Comparison of ENCODE assay signal across 20 cellular contexts in the genomic region with DNA sequence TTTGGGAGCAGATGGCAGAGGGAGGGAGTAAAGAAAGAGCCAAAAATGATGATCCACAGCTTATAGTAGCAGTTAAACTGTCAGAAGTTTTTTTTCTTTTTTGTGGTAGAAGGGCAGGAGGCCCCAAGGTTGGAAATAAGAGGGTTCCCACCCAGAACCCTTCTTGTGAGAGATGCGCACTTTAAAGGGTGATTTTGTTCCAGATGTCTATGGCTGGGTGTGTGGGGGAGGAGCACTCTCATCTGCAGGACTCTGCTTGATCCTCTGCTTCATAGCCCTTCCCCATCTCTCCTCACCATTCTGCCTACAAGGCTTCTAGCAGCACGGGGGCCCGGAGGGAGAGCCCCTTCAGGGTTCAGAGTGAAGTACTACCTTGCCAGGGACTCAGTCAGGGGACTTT.
"Had no signal": no experiment of that assay in that cellular context is flagged by ENCODE, and none has a peak within 500 bp of the region (broad histone marks: within the 10 kb centered on the region; RNA-seq: fewer than 3 reads in every experiment).

No MANE protein-coding gene starts in this region.

- H3K4me3 ChIP-seq: ascending aorta, heart right ventricle, prostate gland, spleen, upper lobe of left lung had no signal

- H3K4me1 ChIP-seq: prostate gland had no signal

- H3K27me3 Mint-ChIP-seq: activated naive CD8-positive, alpha-beta T cell treated with anti-CD3 and anti-CD28 coated beads, Interleukin-2, amount 10 ng/mL, durations not matched to agents 7 days and 5 days; T-cell had no signal

- H3K4me3 Mint-ChIP-seq: activated naive CD8-positive, alpha-beta T cell treated with anti-CD3 and anti-CD28 coated beads, Interleukin-2, amount 10 ng/mL, durations not matched to agents 7 days and 5 days; nephron progenitor cell; T-cell had no signal

- DNase-seq: activated CD4-positive, alpha-beta T cell treated with anti-CD3 and anti-CD28 coated beads for 48 hours; activated CD8-positive, alpha-beta memory T cell treated with anti-CD3 and anti-CD28 coated beads for 24 hours; activated effector memory CD4-positive, alpha-beta T cell treated with anti-CD3 and anti-CD28 coated beads, Interleukin-2, amount 50 U/mL, for 16 hours; activated naive CD8-positive, alpha-beta T cell treated with anti-CD3 and anti-CD28 coated beads, Interleukin-2, amount 10 ng/mL, durations not matched to agents 7 days and 5 days; heart right ventricle; islet precursor cell; mammary epithelial cell; nephron progenitor cell; spleen; stimulated activated CD4-positive, alpha-beta T cell treated with anti-CD3 and anti-CD28 coated beads, Interleukin-1b, Interleukin-23, amount 100 ng/mL, for 48 hours; stimulated activated naive CD8-positive, alpha-beta T cell treated with anti-CD3 and anti-CD28 coated beads, Interleukin-15, Interleukin-2, amounts not matched to agents 100 U/mL and 50 U/mL, for 24 hours; T-cell; upper lobe of left lung; WERI-Rb-1 had no signal

- H3K9me3 ChIP-seq: ascending aorta, heart right ventricle, prostate gland, spleen, upper lobe of left lung had no signal

- H3K27me3 ChIP-seq: ascending aorta, heart right ventricle, spleen, upper lobe of left lung had no signal

- FAIRE-seq: colon, endothelial cell of umbilical vein, frontal cortex had no signal

- H3K27ac ChIP-seq: ascending aorta, heart right ventricle, prostate gland, upper lobe of left lung, WERI-Rb-1 had no signal

- H3K27ac Mint-ChIP-seq: activated naive CD8-positive, alpha-beta T cell treated with anti-CD3 and anti-CD28 coated beads, Interleukin-2, amount 10 ng/mL, durations not matched to agents 7 days and 5 days had no signal

- ATAC-seq: left lobe of liver; stimulated activated naive CD8-positive, alpha-beta T cell treated with anti-CD3 and anti-CD28 coated beads, Interleukin-15, Interleukin-2, amounts not matched to agents 100 U/mL and 50 U/mL, for 24 hours; T-cell had no signal

- H3K9me3 Mint-ChIP-seq: activated naive CD8-positive, alpha-beta T cell treated with anti-CD3 and anti-CD28 coated beads, Interleukin-2, amount 10 ng/mL, durations not matched to agents 7 days and 5 days; nephron progenitor cell; T-cell had no signal
